Comparison of ENCODE assay signal across 2 cellular contexts in genomic region chr11:73324116-73324515, GRCh38.
TF ChIP-seq lines count a peak whose summit lies in the region.

No MANE protein-coding gene starts in this region.

TF ChIP-seq in GM12878, 131 proteins besides CTCF, POLR2A, EP300 and RAD21:
- TF ChIP-seq MXI1 (IDR thresholded peaks at IDR 0.05; ENCODE audit: low read depth, low read length) (no peak), TBL1XR1 (IDR thresholded peaks at IDR 0.05; ENCODE audit: low read depth, low read length) (no peak), FOXM1 (IDR thresholded peaks at IDR 0.05; ENCODE audit: low read depth, low read length) (no peak), ATF3 (IDR thresholded peaks at IDR 0.05; ENCODE audit: borderline replicate concordance, extremely low read depth, low read depth, low read length) (no peak), SMARCA5 (IDR thresholded peaks at IDR 0.05) (no peak), IRF3 (IDR thresholded peaks at IDR 0.05) (no peak), IRF5 (IDR thresholded peaks at IDR 0.05; ENCODE audit: borderline replicate concordance) (no peak), ZZZ3 (IDR thresholded peaks at IDR 0.05; ENCODE audit: control insufficient read depth, insufficient read length, low read depth) (no peak), RCOR1 (conservative IDR thresholded peaks at IDR 0.05; ENCODE audit: low read depth, low read length) (no peak), SIX5 (IDR thresholded peaks at IDR 0.05; ENCODE audit: low read depth, low read length, severe bottlenecking) (no peak), DPF2 (IDR thresholded peaks at IDR 0.05) (no peak), TCF3 (IDR thresholded peaks at IDR 0.05; ENCODE audit: borderline replicate concordance, insufficient read depth, low read depth, low read length) (no peak), E2F8 (IDR thresholded peaks at IDR 0.05; ENCODE audit: low read depth, partially characterized antibody) (no peak), WRNIP1 (IDR thresholded peaks at IDR 0.05; ENCODE audit: borderline replicate concordance, low read depth, low read length) (no peak), ZNF24 (IDR thresholded peaks at IDR 0.05) (no peak), SIN3A (IDR thresholded peaks at IDR 0.05; ENCODE audit: low read depth, low read length) (no peak), MEF2A (IDR thresholded peaks at IDR 0.05; ENCODE audit: insufficient read depth, low read depth, low read length) (no peak)

TF ChIP-seq in HEK293T, 16 proteins besides CTCF, POLR2A, EP300 and RAD21:
- TF ChIP-seq ARNT (IDR thresholded peaks at IDR 0.05) (no peak), CTBP1 (IDR thresholded peaks at IDR 0.05; ENCODE audit: borderline replicate concordance) (no peak)
